ENCODE assay signal across 8 cellular contexts in genomic region chr2:20962939-20963543, GRCh38.
DNase-seq lines count a peak whose midpoint lies in the region; ATAC-seq, FAIRE-seq and TF ChIP-seq lines count a peak whose summit lies in the region.

No MANE protein-coding gene starts in this region.

- POLR2A ChIA-PET in GM10248 (lab: Yijun Ruan, JAX), result no interaction called here
- POLR2A ChIA-PET in K562 (lab: Yijun Ruan, JAX), result interaction anchor here (0.8 to 0.9 kb wide), 3 partner anchors 8 to 302 kb away, joined by 3 to 4 read pairs (median 3); no protein-coding TSS in a partner anchor

- DNase-seq in GM10248 (ENCODE audit: extremely low spot score) (peak; percentile 63), NCI-H146 (lab: John Stamatoyannopoulos, UW) (peak; percentile 54), T1000 (lab: John Stamatoyannopoulos, UW) (peak; percentile 29), K562 (ENCODE audit: extremely low read depth in 1 of 4, low spot score in 3 of 4) (peak; percentile 49 to 72 (median 66)), iPS DF 4.7 (ENCODE audit: extremely low read depth, low spot score) (peak; percentile 41), spleen (peak; percentile 81)

- TF ChIP-seq RAD21 in K562 (CRISPR knock-in tag; conservative IDR thresholded peaks at IDR 0.05 in 1 of 2, IDR thresholded peaks at IDR 0.05 in 1 of 2), result peak; percentile 68 to 86

- no peak overlapping the region for H3K4me2 ChIP-seq in K562 (ENCODE audit: insufficient read depth, low read length)

- in situ Hi-C loops in K562 (cut with MboI), result loop anchor here (5.0 kb wide), 1 partner anchor 306 kb away; no protein-coding TSS in a partner anchor

- ATAC-seq in HG02588 (IDR thresholded peaks at IDR 0.05; ENCODE audit: unreplicated experiment), result peak; percentile 73
- ATAC-seq in K562, result peak; percentile 89
- no peak for ATAC-seq in GM19452 (IDR thresholded peaks at IDR 0.05; ENCODE audit: unreplicated experiment)

- TF ChIP-seq CTCF in GM10248 (IDR thresholded peaks at IDR 0.05; ENCODE audit: control extremely low read depth, extremely low read depth, low read depth, missing control alignments) (peak; percentile 92), K562 (IDR thresholded peaks at IDR 0.05 in 2 of 3, conservative IDR thresholded peaks at IDR 0.05 in 1 of 3; ENCODE audit: insufficient read depth in 2 of 3, low read depth in 1 of 3, low read length in 3 of 3) (peak; percentile 76 to 80 (median 77)), spleen (IDR thresholded peaks at IDR 0.05 in 8 of 11, conservative IDR thresholded peaks at IDR 0.05 in 3 of 11) (peak; percentile 64 to 89 (median 84))

- H3K36me3 ChIP-seq in K562 (ENCODE audit: control insufficient read depth, insufficient read depth, low read length) (no peaks in the 10 kb centered on the region), spleen (no peaks in the 10 kb centered on the region)

- CTCF ChIA-PET in GM10248 (lab: Yijun Ruan, JAX) (interaction anchor here (0.6 to 8.7 kb wide), 48 partner anchors 8 to 656 kb away, joined by 3 to 247 read pairs (median 4); partner anchors contain the start of genes GDF7 and LDAH), K562 (lab: Yijun Ruan, JAX; ENCODE audit: low intra/inter-chr PET ratio) (interaction anchor here (0.6 to 2.7 kb wide), 5 partner anchors 98 to 302 kb away, joined by 3 to 17 read pairs (median 12); no protein-coding TSS in a partner anchor)

- no peak overlapping the region for H3K4me3 ChIP-seq in K562
- H3K4me3 ChIP-seq in spleen, result no peak overlapping the region

- peaks cover 3% of the 10 kb centered on the region for H3K9me1 ChIP-seq in K562 (ENCODE audit: control insufficient read depth, insufficient read depth, low read length)

- H3K27ac ChIP-seq in K562 (ENCODE audit: extremely low read depth, low read depth, low read length), result no peak overlapping the region
- H3K27ac ChIP-seq in spleen, result no peak overlapping the region

- TF ChIP-seq POLR2A in K562 (conservative IDR thresholded peaks at IDR 0.05) (no peak), spleen (IDR thresholded peaks at IDR 0.05) (no peak)

- H3K9me3 ChIP-seq in K562 (replicated peaks; ENCODE audit: control insufficient read depth, insufficient read depth, low read depth, low read length) (no peaks in the 10 kb centered on the region), spleen (no peaks in the 10 kb centered on the region)

- no peak overlapping the region for H3K9ac ChIP-seq in K562 (ENCODE audit: insufficient read depth in 1 of 2, low read depth in 2 of 2, low read length in 2 of 2)

- FAIRE-seq in K562 (lab: Jason Lieb, UNC), result peak; percentile 94

- peaks cover 0 to 20% of the 10 kb centered on the region in 2 experiments; a peak in 3 of 5 replicates for H3K27me3 ChIP-seq in K562 (ENCODE audit: control insufficient read depth in 2 of 2, insufficient read depth in 2 of 2, low read length in 2 of 2)
- H3K27me3 ChIP-seq in spleen (replicated peaks in 1 of 7), result peaks cover 0 to 75% (median 3%) of the 10 kb centered on the region in 7 donors

- BruUV-seq in K562 (replicated peaks; lab: Mats Ljungman, UMichigan), result no TSS peak

- intact Hi-C loops in K562 (cut with micrococcal nuclease), result loop anchor here (1.0 kb wide), 3 partner anchors 182 to 302 kb away; no protein-coding TSS in a partner anchor
- intact Hi-C loops in spleen (cut with DNase I; ENCODE audit: low total_unique reads), result loop anchor here (2.0 kb wide), 2 partner anchors 180 to 302 kb away; no protein-coding TSS in a partner anchor

- 0% methylated on average over 5 of the region's 5 CpGs for WGBS in K562 (ENCODE audit: insufficient coverage, low coverage, missing lambda C conversion rate)
- WGBS in spleen, 5 donors, result 35 to 44% (median 37%) methylated on average over 5 of the region's 5 CpGs

- H3K4me1 ChIP-seq in K562 (replicated peaks in 1 of 2; ENCODE audit: control insufficient read depth in 2 of 2, insufficient read depth in 2 of 2, low read length in 2 of 2) (no peaks in the 10 kb centered on the region), spleen (no peaks in the 10 kb centered on the region)

- no peak for TF ChIP-seq EP300 in K562 (IDR thresholded peaks at IDR 0.05; ENCODE audit: low read length)

- H4K20me1 ChIP-seq in K562 (replicated peaks; ENCODE audit: control insufficient read depth, insufficient read depth, low read length), result no peaks in the 10 kb centered on the region

- H2AFZ ChIP-seq in K562 (ENCODE audit: low read depth, low read length), result no peak overlapping the region

- H3K79me2 ChIP-seq in K562 (ENCODE audit: control insufficient read depth, insufficient read depth, low read length), result no peaks in the 10 kb centered on the region

TF ChIP-seq in K562, 482 proteins besides CTCF, POLR2A, EP300 and RAD21 (continues in another document):
- 0 out of 2 replicates have a peak, but pooled peaks have one; percentile 17 for TF ChIP-seq JUND (IDR thresholded peaks at IDR 0.05; ENCODE audit: borderline replicate concordance, low read depth, low read length)
- no peak for TF ChIP-seq JUND (tag; IDR thresholded peaks at IDR 0.05; ENCODE audit: borderline replicate concordance, low read depth, low read length)
- 0 out of 2 replicates have a peak, but pooled peaks have one; percentile 19 for TF ChIP-seq NR4A1 (CRISPR knock-in tag; IDR thresholded peaks at IDR 0.05)
- TF ChIP-seq NR4A1 (tag; IDR thresholded peaks at IDR 0.05), result no peak
- no peak for TF ChIP-seq ZNF146 (CRISPR knock-in tag; IDR thresholded peaks at IDR 0.05; ENCODE audit: unreplicated experiment)
- peak; percentile 93 for TF ChIP-seq SMC3 (conservative IDR thresholded peaks at IDR 0.05; ENCODE audit: insufficient read depth, low read depth, low read length)
- peak; percentile 60; the same call in 1 of the 2 replicates for TF ChIP-seq ARID2 (IDR thresholded peaks at IDR 0.05)
- TF ChIP-seq DEAF1 (CRISPR knock-in tag; IDR thresholded peaks at IDR 0.05), result 0 out of 2 replicates have a peak, but pooled peaks have one; percentile 18
- no peak for TF ChIP-seq HOXB6 (CRISPR knock-in tag; IDR thresholded peaks at IDR 0.05; ENCODE audit: borderline replicate concordance)
- TF ChIP-seq CREM (IDR thresholded peaks at IDR 0.05; ENCODE audit: low read depth), result 0 out of 2 replicates have a peak, but pooled peaks have one; percentile 30

Comparison
In these comparisons a context has a peak if more than half of its experiments do, and no peak if none do; other contexts are left out.
1. DNase-seq: peak in every context shown above with its lines; median percentile 81 in spleen; 66 in K562; 63 in GM10248; 54 in NCI-H146; 41 in iPS DF 4.7; 29 in T1000.